ENCODE assay signal across 18 cellular contexts in genomic region chr20:38169636-38170035, GRCh38. TPM values are rescaled to one million over a fixed set of nuclear protein-coding genes. Genes with fewer than 3 reads are reported as not detected.
A peak's percentile ranks its signal among the peaks of the same experiment; 100 is the strongest.
DNase-seq lines count a peak whose midpoint lies in the region; ATAC-seq and TF ChIP-seq lines count a peak whose summit lies in the region.
"Had no signal": no experiment of that assay in that cellular context is flagged by ENCODE, and none has a peak within 500 bp of the region (broad histone marks: within the 10 kb centered on the region; RNA-seq: fewer than 3 reads in every experiment).

No MANE protein-coding gene starts in this region.

- TF ChIP-seq POLR2A in stomach (IDR thresholded peaks at IDR 0.05) (no peak), breast epithelium (IDR thresholded peaks at IDR 0.05) (no peak)

- DNase-seq in HFFc6 (no peak), PC-3 (no peak), lower lobe of right lung (no peak), stomach (no peak), breast epithelium (ENCODE audit: low spot score in 2 of 2) (no peak)
- DNase-seq: activated CD4-positive, alpha-beta memory T cell treated with anti-CD3 and anti-CD28 coated beads, Interleukin-2, amount 10 ng/mL, durations not matched to agents 7 days and 5 days; activated gamma-delta T cell; activated T-cell treated with anti-CD3 and anti-CD28 coated beads for 4 hours; CD4-positive, alpha-beta memory T cell; DMS 273 treated with DMSO at 0.1 percent for 48 hours; NCI-H1417; NCI-H446; SIG-M5; SW 1271 had no signal

- no peak overlapping the region for H3K9ac ChIP-seq in PC-3 (ENCODE audit: low read length)

- intact Hi-C loops in PC-3 (cut with micrococcal nuclease) (loop anchor here (5.0 kb wide), 1 partner anchor 57 kb away; no protein-coding TSS in a partner anchor), lower lobe of right lung (cut with DNase I) (loop anchor here (10.0 kb wide), 1 partner anchor 95 kb away; no protein-coding TSS in a partner anchor), stomach (cut with DNase I; ENCODE audit: low total_unique reads) (loop anchor here (5.0 kb wide), 1 partner anchor 97 kb away; no protein-coding TSS in a partner anchor), breast epithelium (cut with DNase I; ENCODE audit: low total_unique reads) (no loop called here)

- peaks cover 15% of the 10 kb centered on the region for H3F3A ChIP-seq in PC-3 (ENCODE audit: low read length, unreplicated experiment)

- H3K79me2 ChIP-seq in PC-3 (ENCODE audit: low read length): peaks cover 12% of the 10 kb centered on the region

- H3K36me3 ChIP-seq in PC-3 (ENCODE audit: low read depth, low read length) (no peaks in the 10 kb centered on the region), lower lobe of right lung (no peaks in the 10 kb centered on the region), stomach (no peaks in the 10 kb centered on the region), breast epithelium (no peaks in the 10 kb centered on the region)
- H3K36me3 ChIP-seq: MG63 had no signal

- H3K9me2 ChIP-seq in PC-3 (replicated peaks; ENCODE audit: low read length): no peaks in the 10 kb centered on the region

- H3K4me1 ChIP-seq in PC-3 (ENCODE audit: insufficient read depth, low read length): peaks cover 89% of the 10 kb centered on the region
- peaks cover 55% of the 10 kb centered on the region for H3K4me1 ChIP-seq in lower lobe of right lung
- peaks cover 26 to 69% (median 41%) of the 10 kb centered on the region in 4 donors for H3K4me1 ChIP-seq in stomach
- H3K4me1 ChIP-seq in breast epithelium: peaks cover 0 to 6% of the 10 kb centered on the region in 2 donors

- H3K4me2 ChIP-seq in PC-3 (ENCODE audit: low read length): no peak overlapping the region

- TF ChIP-seq EP300 in stomach (IDR thresholded peaks at IDR 0.05): no peak

- H3K27ac Mint-ChIP-seq in HFFc6: peak overlapping the region; percentile 82

- ATAC-seq in PC-3 (no peak), lower lobe of right lung (no peak), GM19328 (IDR thresholded peaks at IDR 0.05; ENCODE audit: unreplicated experiment) (no peak), HG02981 (IDR thresholded peaks at IDR 0.05; ENCODE audit: unreplicated experiment) (no peak)

- 74 to 96% (median 90%) methylated on average over 3 to 4 of the region's 4 CpGs for WGBS in stomach, 5 donors

- peaks cover 99% of the 10 kb centered on the region for H3K4me1 Mint-ChIP-seq in HFFc6 (ENCODE audit: low read depth)

- H3K9me3 ChIP-seq in PC-3 (ENCODE audit: low read length): no peaks in the 10 kb centered on the region
- no peaks in the 10 kb centered on the region for H3K9me3 ChIP-seq in lower lobe of right lung
- no peaks in the 10 kb centered on the region for H3K9me3 ChIP-seq in stomach
- no peaks in the 10 kb centered on the region for H3K9me3 ChIP-seq in breast epithelium
- H3K9me3 ChIP-seq: MG63, psoas muscle had no signal

- H4K20me1 ChIP-seq in PC-3 (ENCODE audit: low read length): no peaks in the 10 kb centered on the region

- BruUV-seq in PC-3 (replicated peaks; lab: Mats Ljungman, UMichigan): no TSS peak

- H3K9me3 Mint-ChIP-seq in HFFc6: no peaks in the 10 kb centered on the region
- H3K9me3 Mint-ChIP-seq: activated CD4-positive, alpha-beta memory T cell treated with anti-CD3 and anti-CD28 coated beads, Interleukin-2, amount 10 ng/mL, durations not matched to agents 7 days and 5 days; CD4-positive, alpha-beta memory T cell had no signal

- H3K27me3 Mint-ChIP-seq in HFFc6 (ENCODE audit: insufficient read depth): peaks cover under 1% of the 10 kb centered on the region; the same call in 1 of the 2 replicates

- peak overlapping the region; percentile 94 for H3K27ac ChIP-seq in PC-3 (ENCODE audit: low read length)
- H3K27ac ChIP-seq in lower lobe of right lung: peak overlapping the region; percentile 79
- peak overlapping the region in 4 of 5 donors; percentile 73 to 85 (median 74) for H3K27ac ChIP-seq in stomach
- no peak overlapping the region for H3K27ac ChIP-seq in breast epithelium

- CTCF ChIA-PET in PC-3 (lab: Charles Lee): interaction anchor here (1.5 kb wide), 1 partner anchor 52 kb away, joined by 4 read pairs; no protein-coding TSS in a partner anchor

- H3K36me3 Mint-ChIP-seq in HFFc6 (ENCODE audit: low read depth): no peaks in the 10 kb centered on the region
- H3K36me3 Mint-ChIP-seq: CD4-positive, alpha-beta memory T cell had no signal

- H3K4me3 ChIP-seq in PC-3 (ENCODE audit: low read length): no peak overlapping the region
- no peak overlapping the region for H3K4me3 ChIP-seq in lower lobe of right lung
- H3K4me3 ChIP-seq in stomach: no peak overlapping the region
- H3K4me3 ChIP-seq in breast epithelium: no peak overlapping the region
- H3K4me3 ChIP-seq: MG63, psoas muscle had no signal

- H3K27me3 ChIP-seq in PC-3 (ENCODE audit: low read length): no peaks in the 10 kb centered on the region
- no peaks in the 10 kb centered on the region for H3K27me3 ChIP-seq in lower lobe of right lung (ENCODE audit: low read depth)
- H3K27me3 ChIP-seq in stomach: no peaks in the 10 kb centered on the region
- H3K27me3 ChIP-seq in breast epithelium: no peaks in the 10 kb centered on the region
- H3K27me3 ChIP-seq: MG63 had no signal

- TF ChIP-seq CTCF in HFFc6 (IDR thresholded peaks at IDR 0.05) (no peak), PC-3 (conservative IDR thresholded peaks at IDR 0.05; ENCODE audit: low read depth, low read length) (no peak), lower lobe of right lung (IDR thresholded peaks at IDR 0.05) (no peak), stomach (IDR thresholded peaks at IDR 0.05) (no peak), breast epithelium (IDR thresholded peaks at IDR 0.05) (no peak)

- H3K4me3 Mint-ChIP-seq in HFFc6: no peak overlapping the region; the same call in 1 of the 2 replicates
- H3K4me3 Mint-ChIP-seq: activated CD4-positive, alpha-beta memory T cell treated with anti-CD3 and anti-CD28 coated beads, Interleukin-2, amount 10 ng/mL, durations not matched to agents 7 days and 5 days; CD4-positive, alpha-beta memory T cell had no signal

- H2AFZ ChIP-seq in PC-3 (ENCODE audit: low read length): no peak overlapping the region

- POLR2A ChIA-PET in PC-3 (lab: Charles Lee; ENCODE audit: unreplicated experiment): no interaction called here

RNA-seq across cellular contexts. Expression of gene TGM2, which starts 4.6 kb away (rescaled TPM):
- 100 to 1,000 TPM in 5 of 6 experiments, 10 to 100 TPM in 1; 99.6 to 430 (median 111) TPM for total RNA-seq in HFFc6 (2021; fragmentation: NEBNext Ultra II Directional; extraction: Animal tissue kit (Norgen Biotek cat#: 25700))
- total RNA-seq in PC-3 (2014; rRNA removed): 583 and 773 TPM in 2 replicates
- 362 TPM for total RNA-seq in lower lobe of right lung
- total RNA-seq in stomach: 100 to 1,000 TPM in 1 of 5 donors, 10 to 100 TPM in 4; 27.8 to 195 (median 44.3) TPM
- polyA plus RNA-seq in stomach: 10 to 100 TPM; 16.2 to 28.0 (median 25.1) TPM
- total RNA-seq in breast epithelium: 10 to 100 TPM; 10.7 to 44.9 (median 15.2) TPM

Comparison
In these comparisons a context has a peak if more than half of its experiments do, and no peak if none do; other contexts are left out.
1. H3K27ac ChIP-seq: peak in PC-3 (single experiment), lower lobe of right lung (single experiment) and stomach (4 of 5); none in breast epithelium (0 of 2).